Comparison of ENCODE assay signal across 17 cellular contexts in genomic region chr11:2926611-2927492, GRCh38. TPM values are rescaled to one million over a fixed set of nuclear protein-coding genes. Genes with fewer than 3 reads are reported as not detected.
DNase-seq lines count a peak whose midpoint lies in the region; ATAC-seq, FAIRE-seq and TF ChIP-seq lines count a peak whose summit lies in the region.
"Had no signal": no experiment of that assay in that cellular context is flagged by ENCODE, and none has a peak within 500 bp of the region (broad histone marks: within the 10 kb centered on the region; RNA-seq: fewer than 3 reads in every experiment).

No MANE protein-coding gene starts in this region.

- TF ChIP-seq EP300 in SK-N-SH (IDR thresholded peaks at IDR 0.05; ENCODE audit: borderline replicate concordance in 1 of 2, low read depth in 1 of 2, low read length in 1 of 2) = no peak

- H4K20me1 ChIP-seq in SK-N-SH (ENCODE audit: insufficient read depth) (no peaks in the 10 kb centered on the region), keratinocyte (ENCODE audit: control insufficient read depth, extremely low read depth, insufficient read depth, low read length) (peaks cover 12% of the 10 kb centered on the region), H9 (ENCODE audit: control insufficient read depth, insufficient read depth, insufficient read length) (no peaks in the 10 kb centered on the region), GM23338 (replicated peaks; ENCODE audit: insufficient read depth) (0 out of 2 replicates have a peak, but pooled peaks cover 4% of the 10 kb centered on the region)

- H3K9me3 Mint-ChIP-seq in H9 (peaks cover 0 to 2% of the 10 kb centered on the region in 2 experiments; a peak in 3 of 5 replicates), GM23338 (peaks cover 4% of the 10 kb centered on the region; the same call in 1 of the 3 replicates)
- H3K9me3 Mint-ChIP-seq: activated B cell treated with CpG ODN at 0.5 μM for 24 hours had no signal

- H3K9me3 ChIP-seq in SK-N-SH (no peaks in the 10 kb centered on the region), RWPE2 (ENCODE audit: severe bottlenecking) (no peaks in the 10 kb centered on the region), keratinocyte (ENCODE audit: control insufficient read depth, low read depth, low read length) (no peaks in the 10 kb centered on the region), thyroid gland (no peaks in the 10 kb centered on the region), H9 (ENCODE audit: control insufficient read depth, low read depth, low read length) (no peaks in the 10 kb centered on the region)
- H3K9me3 ChIP-seq: upper lobe of left lung had no signal

- H3K36me3 Mint-ChIP-seq in H9 (ENCODE audit: insufficient read depth in 1 of 3, low read depth in 3 of 3) (peaks cover 0 to 5% (median 0%) of the 10 kb centered on the region in 3 experiments; a peak in 1 of 7 replicates), GM23338 (ENCODE audit: low read depth) (no peaks in the 10 kb centered on the region; the same call in 2 of the 3 replicates)

- no peak overlapping the region for H2AK5ac ChIP-seq in H9 (ENCODE audit: insufficient read length, low read length)

- H3K23ac ChIP-seq in H9 (ENCODE audit: insufficient read length, low read depth, low read length) = no peak overlapping the region

- H2AFZ ChIP-seq in SK-N-SH (ENCODE audit: low read depth) = no peak overlapping the region
- no peak overlapping the region for H2AFZ ChIP-seq in keratinocyte (ENCODE audit: control insufficient read depth, low read length)
- no peak overlapping the region for H2AFZ ChIP-seq in H9 (ENCODE audit: low read length)
- no peak overlapping the region for H2AFZ ChIP-seq in GM23338

- no peak overlapping the region for H3K14ac ChIP-seq in H9 (ENCODE audit: insufficient read depth, low read length)

- H2BK5ac ChIP-seq in H9 (ENCODE audit: insufficient read length, low read length) = no peak overlapping the region

- H3K4me3 Mint-ChIP-seq in H9 = peak overlapping the region in 1 of 2 experiments; percentile 79; a peak in 2 of 5 replicates
- no peak overlapping the region; the same call in 2 of the 3 replicates for H3K4me3 Mint-ChIP-seq in GM23338
- H3K4me3 Mint-ChIP-seq: activated B cell treated with CpG ODN at 0.5 μM for 24 hours had no signal

- 94% methylated on average over 6 of the region's 19 CpGs for WGBS in SK-N-SH (ENCODE audit: low lambda C conversion rate)
- WGBS in thyroid gland, 2 donors = 73 to 93% methylated on average over 13 to 18 of the region's 19 CpGs
- WGBS in H9 (ENCODE audit: extremely low coverage, insufficient read length, low lambda C conversion rate) = no CpG with 5 or more reads among the region's 19 CpGs

- no peak overlapping the region for H3K4ac ChIP-seq in H9 (ENCODE audit: low read depth, low read length)

- no peak overlapping the region for H2BK20ac ChIP-seq in H9 (ENCODE audit: low read depth, low read length, poor library complexity, severe bottlenecking)

- H3K27me3 ChIP-seq in SK-N-SH (ENCODE audit: insufficient read depth) = no peaks in the 10 kb centered on the region
- no peaks in the 10 kb centered on the region for H3K27me3 ChIP-seq in RWPE2 (ENCODE audit: insufficient read depth, poor library complexity, severe bottlenecking)
- H3K27me3 ChIP-seq in keratinocyte (ENCODE audit: control insufficient read depth, extremely low read depth, insufficient read depth, low read length) = no peaks in the 10 kb centered on the region
- no peaks in the 10 kb centered on the region for H3K27me3 ChIP-seq in thyroid gland
- H3K27me3 ChIP-seq in H9 (ENCODE audit: insufficient read depth, low read length) = peaks cover 18% of the 10 kb centered on the region; the same call in 1 of the 2 replicates
- H3K27me3 ChIP-seq in GM23338 (ENCODE audit: insufficient read depth) = peaks cover 41% of the 10 kb centered on the region

- H3K4me2 ChIP-seq in SK-N-SH (peak overlapping the region; percentile 89; the same call in 1 of the 2 replicates), keratinocyte (ENCODE audit: control insufficient read depth, extremely low read depth, insufficient read depth, low read depth, low read length) (peak overlapping the region; percentile 94), H9 (ENCODE audit: insufficient read depth, insufficient read length, low read length) (no peak overlapping the region), GM23338 (no peak overlapping the region)

- H3K4me3 ChIP-seq in SK-N-SH (ENCODE audit: low read depth in 2 of 2, low read length in 1 of 2) (no peak overlapping the region), RWPE2 (ENCODE audit: severe bottlenecking) (peak overlapping the region; percentile 78), keratinocyte (ENCODE audit: control insufficient read depth in 2 of 3, extremely low read depth in 1 of 3, insufficient read depth in 2 of 3, low read depth in 1 of 3, low read length in 3 of 3) (peak overlapping the region in 2 of 3 experiments; percentile 82 to 97), thyroid gland (replicated peaks in 1 of 3) (no peak overlapping the region), GM23338 (no peak overlapping the region)

- no peaks in the 10 kb centered on the region for H3K79me1 ChIP-seq in H9 (ENCODE audit: insufficient read depth, low read depth, low read length, poor library complexity, severe bottlenecking)

- H4K8ac ChIP-seq in H9 (replicated peaks; ENCODE audit: insufficient read length, low read depth, low read length) = no peak overlapping the region

- DNase-seq in SK-N-SH (no peak), RWPE2 (ENCODE audit: low spot score) (peak; percentile 32), keratinocyte (ENCODE audit: low read depth, low spot score) (no peak), thyroid gland (peak; percentile 66 to 77), H9 (no peak), NCI-H2029 treated with DMSO at 0.1 percent for 48 hours (lab: John Stamatoyannopoulos, UW) (no peak), GM23338 (ENCODE audit: low spot score) (no peak)
- DNase-seq: activated B cell treated with CpG ODN at 0.5 μM for 24 hours; activated naive CD4-positive, alpha-beta T cell treated with anti-CD3 and anti-CD28 coated beads, Interleukin-2, amount 50 U/mL, for 16 hours; islet precursor cell; NCI-H1092; NCI-H446; stimulated activated CD4-positive, alpha-beta T cell treated with anti-CD3 and anti-CD28 coated beads, Interleukin-4, amount 100 ng/mL, for 1 hour had no signal

- no peak overlapping the region for H4K91ac ChIP-seq in H9 (ENCODE audit: insufficient read length, low read depth, low read length)

- no peak overlapping the region for H2BK15ac ChIP-seq in H9 (ENCODE audit: low read depth, low read length)

- H3K27me3 Mint-ChIP-seq in H9 (ENCODE audit: low read depth) = peaks cover 37% of the 10 kb centered on the region
- H3K27me3 Mint-ChIP-seq in GM23338 (ENCODE audit: insufficient read depth, low read depth, poor library complexity) = peaks cover 47% of the 10 kb centered on the region

- H3K56ac ChIP-seq in H9 (ENCODE audit: insufficient read length, low read depth, low read length) = no peak overlapping the region

- no peak overlapping the region for H2BK12ac ChIP-seq in H9 (ENCODE audit: insufficient read length, low read depth, low read length)

- no peaks in the 10 kb centered on the region for H3K9me2 ChIP-seq in SK-N-SH
- no peaks in the 10 kb centered on the region for H3K9me2 ChIP-seq in GM23338 (ENCODE audit: insufficient read depth)

- H2BK120ac ChIP-seq in H9 (ENCODE audit: low read depth, low read length, poor library complexity, severe bottlenecking) = no peak overlapping the region

- no peak overlapping the region for H3T11ph ChIP-seq in H9 (ENCODE audit: low read length)

- no peak for FAIRE-seq in keratinocyte (lab: Jason Lieb, UNC)
- FAIRE-seq: A204.1, endometrium had no signal

- CTCF ChIA-PET in SK-N-SH (lab: Yijun Ruan, JAX) = interaction anchor here (0.7 to 1.4 kb wide), 4 partner anchors 165 to 515 kb away, joined by 3 to 5 read pairs (median 4); no protein-coding TSS in a partner anchor

- H3K27ac Mint-ChIP-seq in H9 (no peak overlapping the region), GM23338 (no peak overlapping the region)
- H3K27ac Mint-ChIP-seq: activated B cell treated with CpG ODN at 0.5 μM for 24 hours had no signal

- H3F3A ChIP-seq in SK-N-SH (replicated peaks; ENCODE audit: insufficient read depth) = no peaks in the 10 kb centered on the region
- H3F3A ChIP-seq in GM23338 (replicated peaks; ENCODE audit: low read depth) = peaks cover 6% of the 10 kb centered on the region; the same call in 1 of the 2 replicates

- ATAC-seq in SK-N-SH treated with all-trans-retinoic acid at 6 μM for 48 hours (no peak), RWPE2 (ENCODE audit: low read depth) (no peak), GM23338 (no peak)

- no peak for TF ChIP-seq RAD21 in SK-N-SH (IDR thresholded peaks at IDR 0.05; ENCODE audit: low read length)

- TF ChIP-seq CTCF in SK-N-SH (IDR thresholded peaks at IDR 0.05) (no peak), RWPE2 (IDR thresholded peaks at IDR 0.05; ENCODE audit: poor library complexity, severe bottlenecking) (no peak), keratinocyte (optimal IDR thresholded peaks at IDR 0.05 in 1 of 3, IDR thresholded peaks at IDR 0.05 in 1 of 3, conservative IDR thresholded peaks at IDR 0.05 in 1 of 3; ENCODE audit: extremely low read depth in 1 of 3, insufficient read depth in 2 of 3, low read length in 3 of 3) (no peak), thyroid gland (IDR thresholded peaks at IDR 0.05) (no peak), H9 (conservative IDR thresholded peaks at IDR 0.05) (no peak), GM23338 (conservative IDR thresholded peaks at IDR 0.05; ENCODE audit: low read depth in 2 of 2) (no peak)

- H3K79me2 ChIP-seq in SK-N-SH (ENCODE audit: insufficient read depth) (0 out of 2 replicates have a peak, but pooled peaks cover 2% of the 10 kb centered on the region), keratinocyte (ENCODE audit: control insufficient read depth, insufficient read depth, low read length) (peaks cover 26% of the 10 kb centered on the region), H9 (ENCODE audit: insufficient read depth, low read length) (no peaks in the 10 kb centered on the region), GM23338 (replicated peaks; ENCODE audit: insufficient read depth) (no peaks in the 10 kb centered on the region)

- no peak overlapping the region for H4K5ac ChIP-seq in H9 (ENCODE audit: insufficient read length, low read depth, low read length)

- H3K4me1 ChIP-seq in SK-N-SH (ENCODE audit: control insufficient read depth in 1 of 2, insufficient read depth in 2 of 2, low read depth in 1 of 2, low read length in 1 of 2) (peaks cover 0 to 26% of the 10 kb centered on the region in 2 experiments; a peak in 1 of 4 replicates), RWPE2 (ENCODE audit: insufficient read depth, poor library complexity, severe bottlenecking) (peaks cover 2% of the 10 kb centered on the region), keratinocyte (ENCODE audit: control insufficient read depth, extremely low read depth, insufficient read depth, low read length) (peaks cover 29% of the 10 kb centered on the region), thyroid gland (peaks cover 36 to 59% of the 10 kb centered on the region in 2 donors), H9 (ENCODE audit: insufficient read depth, low read length) (no peaks in the 10 kb centered on the region), GM23338 (ENCODE audit: insufficient read depth) (peaks cover 10% of the 10 kb centered on the region; the same call in 1 of the 2 replicates)

- POLR2A ChIA-PET in SK-N-SH (lab: Yijun Ruan, JAX) = no interaction called here

- intact Hi-C loops in thyroid gland (cut with DNase I) = no loop called here

- dilution Hi-C loops in keratinocyte (cut with MboI; ENCODE audit: extremely low pct_ligation_motif_present, low sequenced_read_pairs) = no loop called here

- no peak for TF ChIP-seq POLR2A in thyroid gland (IDR thresholded peaks at IDR 0.05)

- H3K23me2 ChIP-seq in H9 (ENCODE audit: insufficient read length, low read depth, low read length, poor library complexity, severe bottlenecking) = peaks cover 10% of the 10 kb centered on the region

- H3K36me3 ChIP-seq in SK-N-SH (replicated peaks in 1 of 2; ENCODE audit: control insufficient read depth in 1 of 2, insufficient read depth in 2 of 2, low read length in 1 of 2) (no peaks in the 10 kb centered on the region), RWPE2 (ENCODE audit: low read depth) (peaks cover 22% of the 10 kb centered on the region), keratinocyte (ENCODE audit: control insufficient read depth in 2 of 2, extremely low read depth in 1 of 2, insufficient read depth in 2 of 2, low read length in 2 of 2) (peaks cover 2 to 7% of the 10 kb centered on the region in 2 experiments), thyroid gland (no peaks in the 10 kb centered on the region), GM23338 (ENCODE audit: insufficient read depth) (no peaks in the 10 kb centered on the region)
- H3K36me3 ChIP-seq: upper lobe of left lung had no signal

- H3K9ac ChIP-seq in SK-N-SH (no peak overlapping the region), keratinocyte (ENCODE audit: control insufficient read depth, extremely low read depth, insufficient read depth, low read length) (no peak overlapping the region), H9 (ENCODE audit: extremely low read depth, insufficient read length, low read length) (no peak overlapping the region)

- H3K9me1 ChIP-seq in keratinocyte (ENCODE audit: control insufficient read depth, extremely low read depth, insufficient read depth, low read length) = peaks cover 3% of the 10 kb centered on the region

- H3K18ac ChIP-seq in H9 (ENCODE audit: insufficient read length, low read depth, low read length) = no peak overlapping the region

- H3K4me1 Mint-ChIP-seq in H9 (peaks cover 6 to 8% of the 10 kb centered on the region in 2 experiments), GM23338 (peaks cover 13% of the 10 kb centered on the region; the same call in 1 of the 3 replicates)

- H3K27ac ChIP-seq in SK-N-SH (ENCODE audit: low read depth in 2 of 2, low read length in 1 of 2) = no peak overlapping the region
- H3K27ac ChIP-seq in RWPE2 (ENCODE audit: poor library complexity, severe bottlenecking) = peak overlapping the region; percentile 93
- H3K27ac ChIP-seq in keratinocyte (ENCODE audit: control insufficient read depth, insufficient read depth, low read length) = no peak overlapping the region
- peak overlapping the region in 1 of 3 donors; percentile 24 for H3K27ac ChIP-seq in thyroid gland
- no peak overlapping the region for H3K27ac ChIP-seq in H9 (ENCODE audit: insufficient read length, low read depth, low read length)
- H3K27ac ChIP-seq in GM23338 (ENCODE audit: low read depth) = no peak overlapping the region
- H3K27ac ChIP-seq: upper lobe of left lung had no signal

RNA-seq across cellular contexts. Expression of gene PHLDA2, which starts 2.4 kb away (rescaled TPM):
- polyA plus RNA-seq in SK-N-SH (2012; rRNA removed) (16.2 and 23.6 TPM in 2 replicates), keratinocyte (24.3 to 36.0 TPM (median 27.3 TPM) in 3 replicates), GM23338 (2016; fragmentation: Nextera tagmentation; extraction: Ambion mirVana) (16.5 and 19.2 TPM in 2 replicates)
- polyA plus RNA-seq in SK-N-SH (2012; cell fraction: cytosol; rRNA removed) = 15.9 and 26.1 TPM in 2 replicates
- polyA plus RNA-seq in SK-N-SH (2012; cell fraction: nucleus; rRNA removed) = 15.9 and 37.1 TPM in 2 replicates
- polyA plus RNA-seq in keratinocyte (2011; ENCODE audit: low read depth) = 52.2 TPM
- 35.3 and 141 TPM in 2 replicates for polyA plus RNA-seq in keratinocyte (2011; cell fraction: cytosol; rRNA removed)
- polyA plus RNA-seq in keratinocyte (2011; cell fraction: nucleus; rRNA removed) = 15.6 and 36.1 TPM in 2 replicates
- 80.5 and 153 TPM in 2 replicates for polyA plus RNA-seq in keratinocyte (2012; ENCODE audit: low replicate concordance)
- polyA minus RNA-seq in keratinocyte = 2.6 to 28.4 TPM (median 4.5 TPM) in 3 replicates
- polyA minus RNA-seq in keratinocyte (2011; cell fraction: cytosol; rRNA and poly(A)+ RNA removed) = 91.1 TPM
- 12.3 and 12.4 TPM in 2 replicates for polyA minus RNA-seq in keratinocyte (2011; cell fraction: nucleus; rRNA and poly(A)+ RNA removed)
- total RNA-seq in thyroid gland (1 to 10 TPM in 2 of 4 donors, under 1 TPM in 1, not detected in 1; 0.93 to 3.7 (median 2.3) TPM), H9 (2021) (41.5 and 42.8 TPM in 2 replicates)
- 3.8 TPM in 1 of 2 replicates, not detected in the other for total RNA-seq in GM23338 (2014; rRNA removed; shearing (Covaris generic))

RNA-seq across cellular contexts. Expression of gene CDKN1C, which starts 41.3 kb away (rescaled TPM):
- 1.1 and 1.6 TPM in 2 replicates for polyA plus RNA-seq in SK-N-SH (2012; rRNA removed)
- 1.2 and 1.7 TPM in 2 replicates for polyA plus RNA-seq in SK-N-SH (2012; cell fraction: cytosol; rRNA removed)
- polyA plus RNA-seq in SK-N-SH (2012; cell fraction: nucleus; rRNA removed) = 2.4 and 4.2 TPM in 2 replicates
- 0.06 to 0.49 TPM (median 0.37 TPM) in 3 replicates for polyA plus RNA-seq in keratinocyte
- 9.8 TPM for polyA plus RNA-seq in keratinocyte (2011; ENCODE audit: low read depth)
- polyA plus RNA-seq in keratinocyte (2011; cell fraction: cytosol; rRNA removed) = 0.21 and 0.24 TPM in 2 replicates
- 0.23 and 0.27 TPM in 2 replicates for polyA plus RNA-seq in keratinocyte (2011; cell fraction: nucleus; rRNA removed)
- 0.26 and 7.1 TPM in 2 replicates for polyA plus RNA-seq in keratinocyte (2012; ENCODE audit: low replicate concordance)
- not detected in 3 replicates for polyA minus RNA-seq in keratinocyte
- 2.9 TPM for polyA minus RNA-seq in keratinocyte (2011; cell fraction: cytosol; rRNA and poly(A)+ RNA removed)
- 0.31 and 0.84 TPM in 2 replicates for polyA minus RNA-seq in keratinocyte (2011; cell fraction: nucleus; rRNA and poly(A)+ RNA removed)
- total RNA-seq in thyroid gland = 10 to 100 TPM; 12.6 to 29.7 (median 16.8) TPM
- 15.4 and 17.8 TPM in 2 replicates for total RNA-seq in H9 (2021)
- 22.2 and 23.5 TPM in 2 replicates for total RNA-seq in GM23338 (2014; rRNA removed; shearing (Covaris generic))
- polyA plus RNA-seq in GM23338 (2016; fragmentation: Nextera tagmentation; extraction: Ambion mirVana) = 19.3 and 23.6 TPM in 2 replicates

Comparison
In these comparisons a context has a peak if more than half of its experiments do, and no peak if none do; other contexts are left out.
1. DNase-seq: peak in RWPE2 (single experiment) and thyroid gland (2 of 2); none in SK-N-SH (single experiment), keratinocyte (single experiment), H9 (single experiment), NCI-H2029 treated with DMSO at 0.1 percent for 48 hours (single experiment) and GM23338 (single experiment).
2. H3K4me2 ChIP-seq: peak in SK-N-SH (single experiment) and keratinocyte (single experiment); none in H9 (single experiment) and GM23338 (single experiment).
3. H3K4me3 ChIP-seq: peak in RWPE2 (single experiment) and keratinocyte (2 of 3); none in SK-N-SH (0 of 2), thyroid gland (0 of 3) and GM23338 (single experiment).